In the genomic region with DNA sequence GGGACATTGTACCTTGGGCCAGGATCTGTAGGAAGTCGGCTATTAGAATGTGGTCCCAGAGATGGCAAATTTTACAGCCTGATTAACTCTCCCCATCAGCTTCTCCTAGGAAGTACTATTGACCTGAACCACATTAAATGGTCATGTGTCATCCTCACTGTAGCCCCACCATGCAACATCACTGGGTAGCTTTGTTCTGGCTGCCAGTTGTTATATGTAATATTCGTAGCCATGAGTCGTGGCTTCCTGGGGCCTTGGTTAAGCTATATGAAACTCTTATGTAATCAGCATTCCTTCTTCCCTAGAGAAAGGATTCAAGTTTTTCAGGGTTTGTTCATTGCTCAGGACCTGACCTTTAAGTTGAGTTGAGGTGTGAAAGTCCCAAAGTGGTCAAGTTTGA, we compare ENCODE assay signal across 10 cellular contexts.
DNase-seq lines count a peak whose midpoint lies in the region; ATAC-seq and TF ChIP-seq lines count a peak whose summit lies in the region.
"Had no signal": no experiment of that assay in that cellular context is flagged by ENCODE, and none has a peak within 500 bp of the region (broad histone marks: within the 10 kb centered on the region; RNA-seq: fewer than 3 reads in every experiment).

No MANE protein-coding gene starts in this region.

- H3K9me3 ChIP-seq in tibial artery = no peaks in the 10 kb centered on the region

- DNase-seq in activated CD8-positive, alpha-beta memory T cell treated with anti-CD3 and anti-CD28 coated beads for 24 hours = peak; percentile 13
- DNase-seq in activated CD8-positive, alpha-beta memory T cell treated with anti-CD3 and anti-CD28 coated beads, Interleukin-2, amount 50 U/mL, for 48 hours = no peak
- DNase-seq in SW480 (ENCODE audit: low spot score) (peak; percentile 21), foreskin melanocyte (peak; percentile 83), tibial artery (no peak), putamen (ENCODE audit: low spot score) (no peak), NCI-H1092 (lab: John Stamatoyannopoulos, UW) (no peak)
- DNase-seq: activated CD4-positive, CD25-positive, alpha-beta regulatory T cell; NK-92 treated with Interleukin-12 subunit alpha and Interleukin-12 subunit beta, amount 100 ng/mL, for 24 hours had no signal

- H3K36me3 ChIP-seq in tibial artery = no peaks in the 10 kb centered on the region

- peak overlapping the region; percentile 92 to 96 for H3K27ac ChIP-seq in tibial artery

- intact Hi-C loops in tibial artery (cut with DNase I; ENCODE audit: low total_unique reads) = loop anchor here (10.0 kb wide), 1 partner anchor 240 kb away; a partner anchor contains a TSS

- H3K27me3 ChIP-seq in tibial artery = no peaks in the 10 kb centered on the region

- TF ChIP-seq CTCF in tibial artery (IDR thresholded peaks at IDR 0.05) = no peak

- no peak for ATAC-seq in GM21737 (IDR thresholded peaks at IDR 0.05; ENCODE audit: unreplicated experiment)

- no peak overlapping the region for H3K4me3 ChIP-seq in tibial artery

- H3K4me1 ChIP-seq in tibial artery = peaks cover 0 to 40% (median 26%) of the 10 kb centered on the region in 4 donors

Comparison
In these comparisons a context has a peak if more than half of its experiments do, and no peak if none do; other contexts are left out.
1. DNase-seq: peak in activated CD8-positive, alpha-beta memory T cell treated with anti-CD3 and anti-CD28 coated beads for 24 hours (single experiment), SW480 (single experiment) and foreskin melanocyte (single experiment); none in activated CD8-positive, alpha-beta memory T cell treated with anti-CD3 and anti-CD28 coated beads, Interleukin-2, amount 50 U/mL, for 48 hours (single experiment), tibial artery (0 of 2), putamen (single experiment) and NCI-H1092 (single experiment).